In genomic region chr2:172377408-172377807, GRCh38 we compare ENCODE assay signal across 20 cellular contexts. TPM values are rescaled to one million over a fixed set of nuclear protein-coding genes. Genes with fewer than 3 reads are reported as not detected.
DNase-seq lines count a peak whose midpoint lies in the region; ATAC-seq, FAIRE-seq and TF ChIP-seq lines count a peak whose summit lies in the region.
"Had no signal": no experiment of that assay in that cellular context is flagged by ENCODE, and none has a peak within 500 bp of the region (broad histone marks: within the 10 kb centered on the region; RNA-seq: fewer than 3 reads in every experiment).

No MANE protein-coding gene starts in this region.

- intact Hi-C loops in heart right ventricle (cut with DNase I) = no loop called here
- intact Hi-C loops in Right ventricle myocardium superior (cut with DNase I) = no loop called here
- intact Hi-C loops in activated T-helper 2 cell treated with anti-CD3 and anti-CD28 coated beads, Interferon-gamma antibody, Interleukin-2, Interleukin-4, amounts not matched to agents 10 μg/mL and 5 μg/mL and 100 μg/mL, durations not matched to agents 14 hours and 24 hours and 36 hours (cut with micrococcal nuclease) = no loop called here

- H3K4me2 ChIP-seq in BLaER1 treated with 17β-estradiol and CSF1 and Interleukin-3, amounts not matched to agents 10 nM and 100 nM = peak overlapping the region; percentile 3 to 91 (median 80); a peak in 20 of 22 replicates

- H3K4me1 Mint-ChIP-seq in stimulated activated memory B cell treated with anti-CD40 and anti-IgM and Interleukin-4, amounts not matched to agents 10 μg/mL and 1 μg/mL and 100 μg/mL, for 72 hours = peaks cover 11% of the 10 kb centered on the region
- no peaks in the 10 kb centered on the region for H3K4me1 Mint-ChIP-seq in activated T-helper 2 cell treated with anti-CD3 and anti-CD28 coated beads, Interferon-gamma antibody, Interleukin-2, Interleukin-4, amounts not matched to agents 10 μg/mL and 5 μg/mL and 100 μg/mL, durations not matched to agents 14 hours and 24 hours and 36 hours (ENCODE audit: low read depth)

- TF ChIP-seq CTCF in heart right ventricle (IDR thresholded peaks at IDR 0.05) (no peak), bronchial epithelial cell (IDR thresholded peaks at IDR 0.05; ENCODE audit: insufficient read depth, low read length, severe bottlenecking) (no peak)

- H3K36me3 ChIP-seq in heart right ventricle (no peaks in the 10 kb centered on the region), bronchial epithelial cell (ENCODE audit: control insufficient read depth, insufficient read depth, low read length) (no peaks in the 10 kb centered on the region)
- H3K36me3 ChIP-seq in BLaER1 treated with 17β-estradiol and CSF1 and Interleukin-3, amounts not matched to agents 10 nM and 100 nM = peaks cover 0 to 7% (median 0%) of the 10 kb centered on the region in 11 experiments; a peak in 1 of 22 replicates

- H3K9ac ChIP-seq in BLaER1 treated with 17β-estradiol and CSF1 and Interleukin-3, amounts not matched to agents 10 nM and 100 nM = peak overlapping the region in 4 of 11 experiments; percentile 0 to 53 (median 40); a peak in 7 of 22 replicates

- H3K27ac Mint-ChIP-seq in stimulated activated memory B cell treated with anti-CD40 and anti-IgM and Interleukin-4, amounts not matched to agents 10 μg/mL and 1 μg/mL and 100 μg/mL, for 72 hours = no peak overlapping the region
- no peak overlapping the region for H3K27ac Mint-ChIP-seq in activated T-helper 2 cell treated with anti-CD3 and anti-CD28 coated beads, Interferon-gamma antibody, Interleukin-2, Interleukin-4, amounts not matched to agents 10 μg/mL and 5 μg/mL and 100 μg/mL, durations not matched to agents 14 hours and 24 hours and 36 hours
- H3K27ac Mint-ChIP-seq: B cell; CD14-positive monocyte; CD8-positive, alpha-beta T cell; HFFc6 had no signal

- H4K20me1 ChIP-seq in BLaER1 treated with 17β-estradiol and CSF1 and Interleukin-3, amounts not matched to agents 10 nM and 100 nM = no peaks in the 10 kb centered on the region

- H3K4me1 ChIP-seq in heart right ventricle = peaks cover 7 to 55% (median 33%) of the 10 kb centered on the region in 9 donors
- peaks cover 44 to 71% (median 58%) of the 10 kb centered on the region in 10 experiments for H3K4me1 ChIP-seq in BLaER1 treated with 17β-estradiol and CSF1 and Interleukin-3, amounts not matched to agents 10 nM and 100 nM

- peaks cover 18% of the 10 kb centered on the region for H3K27me3 Mint-ChIP-seq in stimulated activated memory B cell treated with anti-CD40 and anti-IgM and Interleukin-4, amounts not matched to agents 10 μg/mL and 1 μg/mL and 100 μg/mL, for 72 hours
- H3K27me3 Mint-ChIP-seq in activated T-helper 2 cell treated with anti-CD3 and anti-CD28 coated beads, Interferon-gamma antibody, Interleukin-2, Interleukin-4, amounts not matched to agents 10 μg/mL and 5 μg/mL and 100 μg/mL, durations not matched to agents 14 hours and 24 hours and 36 hours (ENCODE audit: low read depth) = peaks cover 4% of the 10 kb centered on the region

- WGBS in heart right ventricle, 2 donors = 69 to 72% methylated on average over 3 of the region's 3 CpGs

- ATAC-seq in heart right ventricle = peak in 6 of 8 donors; percentile 52 to 80 (median 72)
- ATAC-seq in Right ventricle myocardium superior (ENCODE audit: poor library complexity) = no peak
- peak; percentile 50 for ATAC-seq in stimulated activated memory B cell treated with anti-CD40 and anti-IgM and Interleukin-4, amounts not matched to agents 10 μg/mL and 1 μg/mL and 100 μg/mL, for 72 hours
- ATAC-seq in HG02981 (IDR thresholded peaks at IDR 0.05; ENCODE audit: unreplicated experiment) = no peak
- ATAC-seq: CD8-positive, alpha-beta T cell had no signal

- peaks cover 5% of the 10 kb centered on the region for H3K36me3 Mint-ChIP-seq in stimulated activated memory B cell treated with anti-CD40 and anti-IgM and Interleukin-4, amounts not matched to agents 10 μg/mL and 1 μg/mL and 100 μg/mL, for 72 hours
- no peaks in the 10 kb centered on the region for H3K36me3 Mint-ChIP-seq in activated T-helper 2 cell treated with anti-CD3 and anti-CD28 coated beads, Interferon-gamma antibody, Interleukin-2, Interleukin-4, amounts not matched to agents 10 μg/mL and 5 μg/mL and 100 μg/mL, durations not matched to agents 14 hours and 24 hours and 36 hours (ENCODE audit: low read depth)
- H3K36me3 Mint-ChIP-seq: CD8-positive, alpha-beta T cell had no signal

- DNase-seq in heart right ventricle (no peak), Right ventricle myocardium superior (no peak), bronchial epithelial cell (ENCODE audit: low read depth) (no peak), DMS53 (lab: John Stamatoyannopoulos, UW) (no peak)
- no peak for DNase-seq in activated T-helper 2 cell treated with anti-CD3 and anti-CD28 coated beads, Interferon-gamma antibody, Interleukin-2, Interleukin-4, amounts not matched to agents 10 μg/mL and 5 μg/mL and 100 μg/mL, durations not matched to agents 14 hours and 24 hours and 36 hours (ENCODE audit: low spot score)
- DNase-seq: CD8-positive, alpha-beta T cell; COR-L47; DMS153; DND-41; GDM1; GOT3; HCEC 1CT; HFFc6 had no signal

- H3K4me3 ChIP-seq in heart right ventricle (no peak overlapping the region), bronchial epithelial cell (ENCODE audit: low read depth, low read length) (no peak overlapping the region)
- peak overlapping the region in 3 of 10 experiments; percentile 17 to 30 (median 18); a peak in 3 of 20 replicates for H3K4me3 ChIP-seq in BLaER1 treated with 17β-estradiol and CSF1 and Interleukin-3, amounts not matched to agents 10 nM and 100 nM

- H3K9me3 Mint-ChIP-seq in stimulated activated memory B cell treated with anti-CD40 and anti-IgM and Interleukin-4, amounts not matched to agents 10 μg/mL and 1 μg/mL and 100 μg/mL, for 72 hours = peaks cover 5% of the 10 kb centered on the region
- peaks cover 15% of the 10 kb centered on the region for H3K9me3 Mint-ChIP-seq in activated T-helper 2 cell treated with anti-CD3 and anti-CD28 coated beads, Interferon-gamma antibody, Interleukin-2, Interleukin-4, amounts not matched to agents 10 μg/mL and 5 μg/mL and 100 μg/mL, durations not matched to agents 14 hours and 24 hours and 36 hours

- H3K27me3 ChIP-seq in heart right ventricle = no peaks in the 10 kb centered on the region
- no peaks in the 10 kb centered on the region for H3K27me3 ChIP-seq in BLaER1 treated with 17β-estradiol and CSF1 and Interleukin-3, amounts not matched to agents 10 nM and 100 nM
- no peaks in the 10 kb centered on the region for H3K27me3 ChIP-seq in bronchial epithelial cell (ENCODE audit: control insufficient read depth, insufficient read depth, low read length)

- FAIRE-seq in bronchial epithelial cell (lab: Jason Lieb, UNC) = peak; percentile 88
- FAIRE-seq: GM12892, GM19239 had no signal

- H3K27ac ChIP-seq in heart right ventricle = peak overlapping the region in 7 of 10 donors; percentile 23 to 72 (median 52)
- H3K27ac ChIP-seq in BLaER1 treated with 17β-estradiol and CSF1 and Interleukin-3, amounts not matched to agents 10 nM and 100 nM = peak overlapping the region in 8 of 11 experiments; percentile 4 to 68 (median 59); a peak in 15 of 22 replicates

- no peak overlapping the region for H3K4me3 Mint-ChIP-seq in stimulated activated memory B cell treated with anti-CD40 and anti-IgM and Interleukin-4, amounts not matched to agents 10 μg/mL and 1 μg/mL and 100 μg/mL, for 72 hours
- H3K4me3 Mint-ChIP-seq in activated T-helper 2 cell treated with anti-CD3 and anti-CD28 coated beads, Interferon-gamma antibody, Interleukin-2, Interleukin-4, amounts not matched to agents 10 μg/mL and 5 μg/mL and 100 μg/mL, durations not matched to agents 14 hours and 24 hours and 36 hours (ENCODE audit: low read depth) = no peak overlapping the region
- H3K4me3 Mint-ChIP-seq: B cell; CD14-positive monocyte; CD8-positive, alpha-beta T cell; HFFc6 had no signal

- peaks cover 0 to 7% (median 0%) of the 10 kb centered on the region in 11 donors for H3K9me3 ChIP-seq in heart right ventricle
- peaks cover 15 to 21% (median 17%) of the 10 kb centered on the region in 11 experiments for H3K9me3 ChIP-seq in BLaER1 treated with 17β-estradiol and CSF1 and Interleukin-3, amounts not matched to agents 10 nM and 100 nM (replicated peaks in 1 of 11)

RNA-seq across cellular contexts. Expression of gene ITGA6, which starts 50.0 kb away (rescaled TPM):
- total RNA-seq in heart right ventricle (10 to 100 TPM; 36.0 to 68.3 (median 46.8) TPM), Right ventricle myocardium superior (44.4 TPM), bronchial epithelial cell (191 and 390 TPM in 2 replicates)
- polyA plus RNA-seq in heart right ventricle = 10 to 100 TPM; 22.1 to 23.9 TPM
- 0.11 and 0.25 TPM in 2 replicates for total RNA-seq in activated T-helper 2 cell treated with anti-CD3 and anti-CD28 coated beads, Interferon-gamma antibody, Interleukin-2, Interleukin-4, amounts not matched to agents 10 μg/mL and 5 μg/mL and 100 μg/mL, durations not matched to agents 14 hours and 24 hours and 36 hours

Comparison
In these comparisons a context has a peak if more than half of its experiments do, and no peak if none do; other contexts are left out.
1. ATAC-seq: peak in heart right ventricle (6 of 8) and stimulated activated memory B cell treated with anti-CD40 and anti-IgM and Interleukin-4, amounts not matched to agents 10 μg/mL and 1 μg/mL and 100 μg/mL, for 72 hours (single experiment); none in Right ventricle myocardium superior (single experiment) and HG02981 (single experiment).
2. RNA of gene ITGA6, which starts 50.0 kb away (total RNA-seq): 191 to 390 TPM in bronchial epithelial cell, 36.0 to 68.3 TPM in heart right ventricle and 44.4 TPM in Right ventricle myocardium superior (single experiment); 0.11 to 0.25 TPM in activated T-helper 2 cell treated with anti-CD3 and anti-CD28 coated beads, Interferon-gamma antibody, Interleukin-2, Interleukin-4, amounts not matched to agents 10 μg/mL and 5 μg/mL and 100 μg/mL, durations not matched to agents 14 hours and 24 hours and 36 hours; every median in the first group is over 10 times any median in the second.